ENCODE assay signal across 25 cellular contexts in the genomic region with DNA sequence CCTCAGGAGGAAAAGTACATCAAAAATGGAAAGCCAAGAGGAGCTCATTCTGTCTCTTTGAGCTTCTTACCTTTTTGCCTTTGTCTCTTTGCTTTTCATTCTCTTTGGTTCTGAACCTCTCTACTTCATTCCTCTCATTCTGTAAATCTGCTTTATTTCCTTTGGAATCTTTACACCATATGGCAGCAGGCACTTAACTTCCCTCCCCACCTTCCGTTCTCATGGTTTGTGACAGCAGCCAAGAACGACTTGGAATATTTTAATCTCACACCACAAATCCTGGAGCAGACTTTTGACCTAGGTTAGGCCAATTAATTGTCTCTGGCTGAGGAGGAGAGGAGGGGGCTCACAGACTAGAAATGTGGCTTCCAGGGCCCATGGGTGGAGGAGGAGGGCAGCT.
"Had no signal": no experiment of that assay in that cellular context is flagged by ENCODE, and none has a peak within 500 bp of the region (broad histone marks: within the 10 kb centered on the region; RNA-seq: fewer than 3 reads in every experiment).

No MANE protein-coding gene starts in this region.

- ATAC-seq: foreskin keratinocyte; heart right ventricle; left ventricle myocardium superior; lower lobe of right lung; naive thymus-derived CD8-positive, alpha-beta T cell; right lobe of liver; stimulated activated naive CD8-positive, alpha-beta T cell treated with anti-CD3 and anti-CD28 coated beads, Interleukin-15, amount 100 ng/mL, for 72 hours; upper lobe of right lung had no signal

- H3K27me3 Mint-ChIP-seq: dendritic cell treated with granulocyte-macrophage colony-stimulating factor and Interleukin-4, amounts not matched to agents 40 ng/mL and 50 ng/mL, for 4 days; stimulated activated naive CD8-positive, alpha-beta T cell treated with anti-CD3 and anti-CD28 coated beads, Interleukin-15, amount 100 ng/mL, for 72 hours had no signal

- H3K27ac ChIP-seq: colonic mucosa, esophagus muscularis mucosa, foreskin keratinocyte, heart right ventricle, lower lobe of right lung, ovary, right lobe of liver, suprapubic skin, transverse colon, upper lobe of right lung, vagina had no signal

- DNase-seq: colonic mucosa; effector CD8-positive, alpha-beta T cell; foreskin keratinocyte; glutamatergic neuron; heart right ventricle; hippocampal formation; left ventricle myocardium superior; lower lobe of right lung; naive thymus-derived CD8-positive, alpha-beta T cell; nephron progenitor cell; occipital lobe; ovary; retina; right lobe of liver; small intestine; stimulated activated CD4-positive, alpha-beta T cell treated with anti-CD3 and anti-CD28 coated beads, Interleukin-15, amount 100 ng/mL, for 24 hours; stimulated activated CD4-positive, alpha-beta T cell treated with anti-CD3 and anti-CD28 coated beads, Interleukin-2, amount 100 ng/mL, for 48 hours; stimulated activated naive CD4-positive, alpha-beta T cell; stimulated activated naive CD8-positive, alpha-beta T cell treated with anti-CD3 and anti-CD28 coated beads, Interleukin-15, amount 100 ng/mL, for 72 hours; transverse colon; upper lobe of right lung had no signal

- H3K27me3 ChIP-seq: colonic mucosa, esophagus muscularis mucosa, foreskin keratinocyte, heart right ventricle, ovary, right lobe of liver, suprapubic skin, transverse colon, upper lobe of right lung, vagina had no signal

- H3K4me1 Mint-ChIP-seq: naive thymus-derived CD8-positive, alpha-beta T cell; nephron progenitor cell; stimulated activated naive CD8-positive, alpha-beta T cell treated with anti-CD3 and anti-CD28 coated beads, Interleukin-15, amount 100 ng/mL, for 72 hours had no signal

- H3K4me3 Mint-ChIP-seq: dendritic cell treated with granulocyte-macrophage colony-stimulating factor and Interleukin-4, amounts not matched to agents 40 ng/mL and 50 ng/mL, for 4 days; naive thymus-derived CD8-positive, alpha-beta T cell; nephron progenitor cell; stimulated activated naive CD8-positive, alpha-beta T cell treated with anti-CD3 and anti-CD28 coated beads, Interleukin-15, amount 100 ng/mL, for 72 hours had no signal

- H3K36me3 Mint-ChIP-seq: naive thymus-derived CD8-positive, alpha-beta T cell had no signal

- H3K36me3 ChIP-seq: colonic mucosa, esophagus muscularis mucosa, heart right ventricle, lower lobe of right lung, ovary, right lobe of liver, suprapubic skin, transverse colon, upper lobe of right lung, vagina had no signal

- H3K9me3 ChIP-seq: colonic mucosa, esophagus muscularis mucosa, heart right ventricle, lower lobe of right lung, ovary, right lobe of liver, suprapubic skin, transverse colon, upper lobe of right lung, vagina had no signal

- H3K4me1 ChIP-seq: colonic mucosa, esophagus muscularis mucosa, foreskin keratinocyte, lower lobe of right lung, right lobe of liver, suprapubic skin, upper lobe of right lung, vagina had no signal

- H3K4me3 ChIP-seq: colonic mucosa, esophagus muscularis mucosa, heart right ventricle, lower lobe of right lung, ovary, right lobe of liver, suprapubic skin, transverse colon, upper lobe of right lung, vagina had no signal

- H3K27ac Mint-ChIP-seq: dendritic cell treated with granulocyte-macrophage colony-stimulating factor and Interleukin-4, amounts not matched to agents 40 ng/mL and 50 ng/mL, for 4 days; naive thymus-derived CD8-positive, alpha-beta T cell; nephron progenitor cell; stimulated activated naive CD8-positive, alpha-beta T cell treated with anti-CD3 and anti-CD28 coated beads, Interleukin-15, amount 100 ng/mL, for 72 hours had no signal
